Comparison of ENCODE assay signal across 31 cellular contexts in the genomic region with DNA sequence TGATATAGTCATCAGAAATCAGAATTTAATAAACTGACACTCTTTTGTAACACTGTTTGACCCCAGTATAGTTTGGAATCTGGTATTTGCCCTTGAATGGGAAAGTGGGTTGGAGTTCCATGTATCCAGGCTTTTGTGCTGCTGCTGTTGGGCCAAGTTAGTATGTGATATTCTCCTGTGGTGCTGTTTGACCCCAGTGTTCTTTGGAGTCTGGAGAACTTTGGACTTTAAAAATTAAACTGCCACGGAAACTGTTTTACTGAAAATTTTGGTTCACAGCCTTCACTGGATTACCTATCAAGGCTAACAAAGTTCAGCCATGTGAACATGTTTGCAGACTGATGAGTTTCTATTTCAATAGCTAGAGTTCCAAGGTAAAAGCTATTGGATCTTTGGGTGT. TPM values are rescaled to one million over a fixed set of nuclear protein-coding genes. Genes with fewer than 3 reads are reported as not detected.
"Had no signal": no experiment of that assay in that cellular context is flagged by ENCODE, and none has a peak within 500 bp of the region (broad histone marks: within the 10 kb centered on the region; RNA-seq: fewer than 3 reads in every experiment).

No MANE protein-coding gene starts in this region.

- H3K27ac ChIP-seq: neutrophil, ovary, parathyroid adenoma, psoas muscle, skin epidermis, spleen, suprapubic skin, testis, tibial artery, transverse colon, upper lobe of right lung, uterus had no signal

- H3K36me3 ChIP-seq: neutrophil, ovary, spleen, suprapubic skin, tibial artery, transverse colon, upper lobe of right lung, uterus had no signal

- H3K4me3 ChIP-seq: ovary, psoas muscle, skin epidermis, smooth muscle cell, spleen, suprapubic skin, testis, tibial artery, transverse colon, upper lobe of right lung, uterus had no signal

- H3K79me2 ChIP-seq: parathyroid adenoma had no signal

- H3K27me3 ChIP-seq: neutrophil, ovary, spleen, suprapubic skin, testis, tibial artery, transverse colon, upper lobe of right lung, uterus had no signal

- H3K9ac ChIP-seq: parathyroid adenoma had no signal

- H3K4me1 ChIP-seq: parathyroid adenoma, psoas muscle, spleen, suprapubic skin, testis, tibial artery, transverse colon, upper lobe of right lung, uterus had no signal

- H2AFZ ChIP-seq: parathyroid adenoma had no signal

- H3K9me3 ChIP-seq: neutrophil, ovary, psoas muscle, spleen, suprapubic skin, testis, tibial artery, transverse colon, upper lobe of right lung, uterus had no signal

- H3K4me2 ChIP-seq: smooth muscle cell had no signal

- ATAC-seq: naive thymus-derived CD8-positive, alpha-beta T cell; natural killer cell treated with Interleukin-12 subunit alpha and Interleukin-12 subunit beta and Interleukin-15 and Interleukin-18, amount 100 ng/mL, for 72 hours; psoas muscle; right cardiac atrium; sciatic nerve; stimulated activated memory B cell treated with anti-CD40 and anti-IgM and Interleukin-4, amounts not matched to agents 10 μg/mL and 1 μg/mL and 100 μg/mL, for 72 hours; stimulated activated naive CD8-positive, alpha-beta T cell treated with anti-CD3 and anti-CD28 coated beads, Interleukin-15, amount 100 ng/mL, for 72 hours; stimulated activated naive CD8-positive, alpha-beta T cell treated with anti-CD3 and anti-CD28 coated beads, Interleukin-15, Interleukin-2, amounts not matched to agents 100 U/mL and 50 U/mL, for 24 hours; upper lobe of right lung had no signal

- DNase-seq: naive B cell; naive thymus-derived CD8-positive, alpha-beta T cell; nucleus accumbens; ovary; posterior cingulate gyrus; psoas muscle; right cardiac atrium; spleen; stimulated activated CD4-positive, alpha-beta T cell treated with anti-CD3 and anti-CD28 coated beads, Interleukin-12 subunit alpha, Interleukin-12 subunit beta, amount 100 ng/mL, for 4 hours; stimulated activated CD4-positive, alpha-beta T cell treated with anti-CD3 and anti-CD28 coated beads, Interleukin-1b, Interleukin-23, amount 100 ng/mL, for 48 hours; stimulated activated CD4-positive, alpha-beta T cell treated with anti-CD3 and anti-CD28 coated beads, Interleukin-4, amount 100 ng/mL, for 1 hour; stimulated activated CD4-positive, alpha-beta T cell treated with anti-CD3 and anti-CD28 coated beads, Interleukin-4, amount 100 ng/mL, for 4 hours; stimulated activated CD8-positive, alpha-beta memory T cell treated with anti-CD3 and anti-CD28 coated beads, Interleukin-4, amount 100 ng/mL, for 48 hours; stimulated activated naive CD4-positive, alpha-beta T cell; stimulated activated naive CD8-positive, alpha-beta T cell treated with anti-CD3 and anti-CD28 coated beads, Interleukin-15, amount 100 ng/mL, for 72 hours; stimulated activated naive CD8-positive, alpha-beta T cell treated with anti-CD3 and anti-CD28 coated beads, Interleukin-15, Interleukin-2, amounts not matched to agents 100 U/mL and 50 U/mL, for 24 hours; substantia nigra; testis; tibial artery; transverse colon; upper lobe of right lung; uterus had no signal

RNA-seq across cellular contexts. Expression of gene GLYATL1, which starts 0.7 kb away (rescaled TPM):
- total RNA-seq: naive thymus-derived CD8-positive, alpha-beta T cell; natural killer cell treated with Interleukin-12 subunit alpha and Interleukin-12 subunit beta and Interleukin-15 and Interleukin-18, amount 100 ng/mL, for 72 hours; osteoblast; psoas muscle; right cardiac atrium; sciatic nerve; smooth muscle cell; spleen; upper lobe of right lung had no signal
- polyA plus RNA-seq: naive thymus-derived CD8-positive, alpha-beta T cell; psoas muscle; right cardiac atrium; smooth muscle cell; spleen had no signal
